1 cellular context compared by ENCODE assay signal in the genomic region with DNA sequence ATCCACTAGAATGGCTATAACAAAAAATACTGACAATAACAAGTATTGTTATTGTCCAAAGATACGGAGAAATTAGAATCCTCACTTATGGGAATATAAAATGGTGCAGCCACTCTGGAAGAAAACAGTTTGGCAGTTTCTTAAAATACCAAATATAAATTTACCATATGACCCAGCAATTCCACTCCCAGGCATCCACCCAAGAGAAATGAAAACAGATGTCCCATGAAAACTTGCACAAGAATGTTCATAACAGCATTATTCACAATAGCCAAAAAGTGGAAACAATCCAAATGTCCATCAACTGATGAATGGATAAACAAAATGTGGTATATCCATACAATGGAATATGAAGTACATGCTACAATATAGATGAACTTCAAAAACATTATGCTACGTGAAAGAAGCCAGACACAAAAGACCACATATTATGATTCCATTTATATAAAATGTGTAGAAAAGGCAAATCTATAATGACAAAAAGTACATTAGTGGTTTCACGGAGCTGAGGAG.
TF ChIP-seq lines count a peak whose summit lies in the region.

No MANE protein-coding gene starts in this region.

TF ChIP-seq in SK-N-SH treated with all-trans-retinoic acid at 6 μM for 48 hours, 23 proteins besides CTCF, POLR2A, EP300 and RAD21:
- TF ChIP-seq BACH2 (CRISPR knock-in tag; IDR thresholded peaks at IDR 0.05; ENCODE audit: borderline replicate concordance) (no peak), ZNF8 (CRISPR knock-in tag; IDR thresholded peaks at IDR 0.05) (peak; percentile 94)
